21 cellular contexts compared by ENCODE assay signal in the genomic region with DNA sequence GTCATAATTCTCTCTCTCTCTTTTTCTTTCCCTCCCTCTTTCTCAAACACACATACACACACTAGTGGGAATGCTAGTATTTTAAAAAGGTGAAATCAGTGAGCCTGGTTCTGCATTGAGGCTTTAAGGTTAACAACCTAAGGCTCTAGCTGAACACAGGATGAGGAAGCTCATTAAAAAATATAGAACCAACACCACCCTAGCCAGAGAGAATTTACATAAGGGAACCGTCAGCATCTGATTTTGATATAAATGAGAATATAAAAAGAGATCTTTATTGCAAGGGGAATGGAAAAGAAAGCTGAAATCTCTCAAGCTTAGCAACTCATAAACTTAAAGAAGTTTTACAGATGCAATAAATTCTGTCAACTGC.
DNase-seq lines count a peak whose midpoint lies in the region; ATAC-seq, FAIRE-seq and TF ChIP-seq lines count a peak whose summit lies in the region.
"Had no signal": no experiment of that assay in that cellular context is flagged by ENCODE, and none has a peak within 500 bp of the region (broad histone marks: within the 10 kb centered on the region; RNA-seq: fewer than 3 reads in every experiment).

No MANE protein-coding gene starts in this region.

- FAIRE-seq in pancreas (lab: Jason Lieb, UNC): peak; percentile 51
- FAIRE-seq: A549, GM12891, GM18507 had no signal

- POLR2A ChIA-PET in Caco-2 (lab: Charles Lee) (no interaction called here), PC-3 (lab: Charles Lee; ENCODE audit: unreplicated experiment) (interaction anchor here (0.6 kb wide), 1 partner anchor 11 kb away, joined by 3 read pairs; no protein-coding TSS in a partner anchor)

- intact Hi-C loops in colonic mucosa (cut with DNase I): no loop called here
- intact Hi-C loops in pancreas (cut with DNase I): no loop called here
- intact Hi-C loops in transverse colon (cut with DNase I; ENCODE audit: low total_unique reads): no loop called here
- intact Hi-C loops in Caco-2 (cut with micrococcal nuclease; ENCODE audit: unreplicated experiment): no loop called here
- intact Hi-C loops in PC-3 (cut with micrococcal nuclease): no loop called here
- intact Hi-C loops in Calu3 (cut with micrococcal nuclease; ENCODE audit: unreplicated experiment): no loop called here

- peak overlapping the region; percentile 28 for H3K27ac Mint-ChIP-seq in mesothelial cell of epicardium
- no peak overlapping the region for H3K27ac Mint-ChIP-seq in Caco-2 (ENCODE audit: unreplicated experiment)
- H3K27ac Mint-ChIP-seq in Calu3 (ENCODE audit: unreplicated experiment): no peak overlapping the region
- H3K27ac Mint-ChIP-seq: CD4-positive, alpha-beta memory T cell; GM23338; H9 had no signal

- WGBS in pancreas, 2 donors: 87 to 96% methylated on average over 1 of the region's 1 CpG
- WGBS in transverse colon (ENCODE audit: low coverage in 1 of 2), 2 donors: 14 to 60% methylated on average over 1 of the region's 1 CpG

- H3K9me3 Mint-ChIP-seq in mesothelial cell of epicardium (peaks cover 9% of the 10 kb centered on the region), Caco-2 (ENCODE audit: unreplicated experiment) (no peaks in the 10 kb centered on the region), Calu3 (ENCODE audit: low read depth, unreplicated experiment) (no peaks in the 10 kb centered on the region)
- H3K9me3 Mint-ChIP-seq: CD4-positive, alpha-beta memory T cell; GM23338; H9 had no signal

- H3K27me3 ChIP-seq in colonic mucosa (no peaks in the 10 kb centered on the region), pancreas (no peaks in the 10 kb centered on the region), transverse colon (no peaks in the 10 kb centered on the region), Caco-2 (replicated peaks; ENCODE audit: control insufficient read depth, insufficient read depth, low read length) (no peaks in the 10 kb centered on the region), PC-3 (ENCODE audit: low read length) (no peaks in the 10 kb centered on the region)

- H3K4me1 ChIP-seq in colonic mucosa (no peaks in the 10 kb centered on the region), pancreas (no peaks in the 10 kb centered on the region), transverse colon (peaks cover 0 to 27% (median 2%) of the 10 kb centered on the region in 4 donors), Caco-2 (no peaks in the 10 kb centered on the region), PC-3 (ENCODE audit: insufficient read depth, low read length) (no peaks in the 10 kb centered on the region)
- H3K4me1 ChIP-seq: A549 had no signal

- no peak overlapping the region for H3K4me2 ChIP-seq in PC-3 (ENCODE audit: low read length)
- H3K4me2 ChIP-seq: A549, GM23338 had no signal

- DNase-seq in colonic mucosa: no peak
- DNase-seq in mesothelial cell of epicardium (ENCODE audit: low spot score in 2 of 2, unreplicated experiment in 2 of 2): no peak
- DNase-seq in pancreas: no peak
- no peak for DNase-seq in transverse colon
- DNase-seq in Caco-2: no peak
- no peak for DNase-seq in PC-3
- DNase-seq in AML-193 (lab: John Stamatoyannopoulos, UW): no peak
- DNase-seq in Calu3: no peak
- DNase-seq: 8988T; ACHN; C1 segment of cervical spinal cord; CD4-positive, alpha-beta memory T cell; DMS53; DMS79 treated with DMSO at 0.1 percent for 48 hours; GF-D8; H9 had no signal

- H3K9ac ChIP-seq in colonic mucosa (ENCODE audit: low read depth in 2 of 2, low read length in 2 of 2) (no peak overlapping the region), PC-3 (ENCODE audit: low read length) (no peak overlapping the region)

- H3K4me3 ChIP-seq in colonic mucosa: no peak overlapping the region
- no peak overlapping the region for H3K4me3 ChIP-seq in pancreas
- H3K4me3 ChIP-seq in transverse colon: no peak overlapping the region
- H3K4me3 ChIP-seq in Caco-2 (ENCODE audit: low read depth, low read length): no peak overlapping the region
- H3K4me3 ChIP-seq in PC-3 (ENCODE audit: low read length): no peak overlapping the region
- H3K4me3 ChIP-seq: A549, GM23338 had no signal

- no peak for TF ChIP-seq EP300 in transverse colon (IDR thresholded peaks at IDR 0.05; ENCODE audit: low read depth)

- no peaks in the 10 kb centered on the region for H3K79me2 ChIP-seq in PC-3 (ENCODE audit: low read length)

- H3K36me3 ChIP-seq in colonic mucosa (no peaks in the 10 kb centered on the region), pancreas (no peaks in the 10 kb centered on the region), transverse colon (peaks cover 0 to 6% (median 0%) of the 10 kb centered on the region in 4 donors), Caco-2 (ENCODE audit: control insufficient read depth, insufficient read depth, low read length) (no peaks in the 10 kb centered on the region), PC-3 (ENCODE audit: low read depth, low read length) (no peaks in the 10 kb centered on the region)

- no peak for TF ChIP-seq CTCF in colonic mucosa (IDR thresholded peaks at IDR 0.05)
- no peak for TF ChIP-seq CTCF in mesothelial cell of epicardium (IDR thresholded peaks at IDR 0.05; ENCODE audit: unreplicated experiment)
- TF ChIP-seq CTCF in pancreas (IDR thresholded peaks at IDR 0.05): no peak
- TF ChIP-seq CTCF in transverse colon (IDR thresholded peaks at IDR 0.05): no peak
- no peak for TF ChIP-seq CTCF in Caco-2 (IDR thresholded peaks at IDR 0.05; ENCODE audit: insufficient read depth in 1 of 2, low read depth in 1 of 2, low read length in 1 of 2, severe bottlenecking in 1 of 2, unreplicated experiment in 1 of 2)
- no peak for TF ChIP-seq CTCF in PC-3 (conservative IDR thresholded peaks at IDR 0.05; ENCODE audit: low read depth, low read length)
- TF ChIP-seq CTCF in Calu3 (IDR thresholded peaks at IDR 0.05; ENCODE audit: unreplicated experiment): no peak

- H3K4me3 Mint-ChIP-seq in mesothelial cell of epicardium (no peak overlapping the region), Caco-2 (ENCODE audit: unreplicated experiment) (no peak overlapping the region), Calu3 (ENCODE audit: low read depth, unreplicated experiment) (no peak overlapping the region)
- H3K4me3 Mint-ChIP-seq: CD4-positive, alpha-beta memory T cell; GM23338; H9 had no signal

- H3K36me3 Mint-ChIP-seq in mesothelial cell of epicardium: peaks cover 3% of the 10 kb centered on the region
- H3K36me3 Mint-ChIP-seq in Caco-2 (ENCODE audit: insufficient read depth, unreplicated experiment): no peaks in the 10 kb centered on the region
- H3K36me3 Mint-ChIP-seq in Calu3 (ENCODE audit: insufficient read depth, unreplicated experiment): no peaks in the 10 kb centered on the region
- H3K36me3 Mint-ChIP-seq: CD4-positive, alpha-beta memory T cell had no signal

- no peaks in the 10 kb centered on the region for H3F3A ChIP-seq in PC-3 (ENCODE audit: low read length, unreplicated experiment)

- ATAC-seq in pancreas: no peak
- ATAC-seq in PC-3: no peak
- ATAC-seq: A549, GM23338, HCT116 had no signal

- peaks cover 17% of the 10 kb centered on the region for H3K4me1 Mint-ChIP-seq in mesothelial cell of epicardium
- H3K4me1 Mint-ChIP-seq in Caco-2 (ENCODE audit: low read depth, unreplicated experiment): no peaks in the 10 kb centered on the region
- H3K4me1 Mint-ChIP-seq in Calu3 (ENCODE audit: low read depth, unreplicated experiment): no peaks in the 10 kb centered on the region
- H3K4me1 Mint-ChIP-seq: CD4-positive, alpha-beta memory T cell; GM23338 had no signal

- no peaks in the 10 kb centered on the region for H3K27me3 Mint-ChIP-seq in mesothelial cell of epicardium (ENCODE audit: low read depth)
- no peaks in the 10 kb centered on the region for H3K27me3 Mint-ChIP-seq in Caco-2 (ENCODE audit: insufficient read depth, unreplicated experiment)
- no peaks in the 10 kb centered on the region for H3K27me3 Mint-ChIP-seq in Calu3 (ENCODE audit: unreplicated experiment)

- H3K27ac ChIP-seq in colonic mucosa: peak overlapping the region; percentile 53
- H3K27ac ChIP-seq in pancreas: no peak overlapping the region
- H3K27ac ChIP-seq in transverse colon: peak overlapping the region in 3 of 4 donors; percentile 36 to 55 (median 53)
- H3K27ac ChIP-seq in PC-3 (ENCODE audit: low read length): no peak overlapping the region
- H3K27ac ChIP-seq: A549 had no signal

- BruUV-seq in Caco-2 (replicated peaks; lab: Mats Ljungman, UMichigan) (no TSS peak), PC-3 (replicated peaks; lab: Mats Ljungman, UMichigan) (no TSS peak), Calu3 (replicated peaks; lab: Mats Ljungman, UMichigan) (no TSS peak)

- no peak for TF ChIP-seq POLR2A in transverse colon (IDR thresholded peaks at IDR 0.05)

- no peaks in the 10 kb centered on the region for H3K9me3 ChIP-seq in colonic mucosa
- H3K9me3 ChIP-seq in pancreas: no peaks in the 10 kb centered on the region
- no peaks in the 10 kb centered on the region for H3K9me3 ChIP-seq in transverse colon
- H3K9me3 ChIP-seq in Caco-2: no peaks in the 10 kb centered on the region
- H3K9me3 ChIP-seq in PC-3 (ENCODE audit: low read length): no peaks in the 10 kb centered on the region
- H3K9me3 ChIP-seq: A549 had no signal

- in situ Hi-C loops in transverse colon (cut with MboI; ENCODE audit: low pct_ligation_motif_present in 1 of 4, low pct_unique_long_range_greater_than_20kb in 1 of 4, low sequenced_read_pairs in 3 of 4): loop anchor here in 1 of 4 donors (25.0 kb wide), 1 partner anchor 468 kb away; no protein-coding TSS in a partner anchor

- CTCF ChIA-PET in Caco-2 (lab: Charles Lee): no interaction called here
- CTCF ChIA-PET in PC-3 (lab: Charles Lee): no interaction called here
- CTCF ChIA-PET in Calu3 (lab: Charles Lee): no interaction called here

- no peaks in the 10 kb centered on the region for H3K9me2 ChIP-seq in PC-3 (replicated peaks; ENCODE audit: low read length)

- no peak overlapping the region for H2AFZ ChIP-seq in PC-3 (ENCODE audit: low read length)
- H2AFZ ChIP-seq: GM23338 had no signal

- no peaks in the 10 kb centered on the region for H4K20me1 ChIP-seq in PC-3 (ENCODE audit: low read length)

Comparison
In these comparisons a context has a peak if more than half of its experiments do, and no peak if none do; other contexts are left out.
1. H3K27ac ChIP-seq: peak in colonic mucosa (single experiment) and transverse colon (3 of 4); none in pancreas (0 of 4) and PC-3 (single experiment).